ENCODE assay signal across 9 cellular contexts in genomic region chr11:12963789-12964536, GRCh38. TPM values are rescaled to one million over a fixed set of nuclear protein-coding genes. Genes with fewer than 3 reads are reported as not detected.
DNase-seq lines count a peak whose midpoint lies in the region; ATAC-seq and TF ChIP-seq lines count a peak whose summit lies in the region.
"Had no signal": no experiment of that assay in that cellular context is flagged by ENCODE, and none has a peak within 500 bp of the region (broad histone marks: within the 10 kb centered on the region; RNA-seq: fewer than 3 reads in every experiment).

No MANE protein-coding gene starts in this region.

- no peaks in the 10 kb centered on the region for H3K36me3 ChIP-seq in CD8-positive, alpha-beta memory T cell (ENCODE audit: insufficient read depth, low read length)
- H3K36me3 ChIP-seq in PC-9 (ENCODE audit: low read depth) (no peaks in the 10 kb centered on the region), osteoblast (ENCODE audit: insufficient read depth, low read length) (no peaks in the 10 kb centered on the region), transverse colon (no peaks in the 10 kb centered on the region)

- in situ Hi-C loops in transverse colon (cut with MboI; ENCODE audit: low pct_ligation_motif_present in 1 of 4, low pct_unique_long_range_greater_than_20kb in 1 of 4, low sequenced_read_pairs in 3 of 4), result loop anchor here (10.0 to 25.0 kb wide), 3 partner anchors 221 to 381 kb away; no protein-coding TSS in a partner anchor

- no TSS peak for BruUV-seq in PC-9 (replicated peaks; lab: Mats Ljungman, UMichigan)

- no peaks in the 10 kb centered on the region for H3K9me3 ChIP-seq in CD8-positive, alpha-beta memory T cell (ENCODE audit: low read length)
- H3K9me3 ChIP-seq in PC-9 (ENCODE audit: insufficient read depth, low read depth) (no peaks in the 10 kb centered on the region), osteoblast (ENCODE audit: low read depth, low read length) (no peaks in the 10 kb centered on the region), transverse colon (no peaks in the 10 kb centered on the region)

- ATAC-seq in GM19395 (IDR thresholded peaks at IDR 0.05; ENCODE audit: unreplicated experiment), result peak; percentile 89

- no peak overlapping the region for H2AFZ ChIP-seq in PC-9
- H2AFZ ChIP-seq in osteoblast (ENCODE audit: low read length), result peak overlapping the region; percentile 19

- no peaks in the 10 kb centered on the region for H3K4me1 Mint-ChIP-seq in CD8-positive, alpha-beta memory T cell

- TF ChIP-seq POLR2A in transverse colon (IDR thresholded peaks at IDR 0.05), result no peak

- H3K36me3 Mint-ChIP-seq in CD8-positive, alpha-beta memory T cell, result no peaks in the 10 kb centered on the region
- H3K36me3 Mint-ChIP-seq: activated naive CD8-positive, alpha-beta T cell had no signal

- H3K79me2 ChIP-seq in PC-9 (ENCODE audit: low read depth), result no peaks in the 10 kb centered on the region
- H3K79me2 ChIP-seq in osteoblast (ENCODE audit: insufficient read depth, low read length), result no peaks in the 10 kb centered on the region

- intact Hi-C loops in PC-9 (cut with micrococcal nuclease; ENCODE audit: unreplicated experiment) (loop anchor here (1.0 to 10.0 kb wide), 3 partner anchors 189 to 381 kb away; no protein-coding TSS in a partner anchor), transverse colon (cut with DNase I; ENCODE audit: low total_unique reads) (loop anchor here (5.0 kb wide), 1 partner anchor 378 kb away; no protein-coding TSS in a partner anchor)

- H3K4me2 ChIP-seq in PC-9 (no peak overlapping the region), osteoblast (ENCODE audit: insufficient read depth, low read length) (peak overlapping the region; percentile 47)

- no peak overlapping the region for H3K4me3 Mint-ChIP-seq in CD8-positive, alpha-beta memory T cell
- H3K4me3 Mint-ChIP-seq: activated naive CD8-positive, alpha-beta T cell had no signal

- TF ChIP-seq EP300 in transverse colon (IDR thresholded peaks at IDR 0.05; ENCODE audit: low read depth), result no peak

- no peaks in the 10 kb centered on the region for H3K27me3 ChIP-seq in CD8-positive, alpha-beta memory T cell (ENCODE audit: insufficient read depth, low read length, poor library complexity, severe bottlenecking)
- no peaks in the 10 kb centered on the region for H3K27me3 ChIP-seq in PC-9 (ENCODE audit: insufficient read depth, low read depth)
- no peaks in the 10 kb centered on the region for H3K27me3 ChIP-seq in osteoblast (ENCODE audit: insufficient read depth, low read length)
- H3K27me3 ChIP-seq in transverse colon, result no peaks in the 10 kb centered on the region

- no peaks in the 10 kb centered on the region for H3K9me2 ChIP-seq in PC-9 (ENCODE audit: insufficient read depth)

- CTCF ChIA-PET in CD8-positive, alpha-beta memory T cell (lab: Charles Lee), result interaction anchor here (0.7 to 1.7 kb wide), 10 partner anchors 9 to 422 kb away, joined by 3 to 12 read pairs (median 4); no protein-coding TSS in a partner anchor
- CTCF ChIA-PET in PC-9 (lab: Charles Lee), result interaction anchor here (0.5 to 1.2 kb wide), 11 partner anchors 146 to 675 kb away, joined by 3 to 7 read pairs (median 4); no protein-coding TSS in a partner anchor

- H3K27ac Mint-ChIP-seq in CD8-positive, alpha-beta memory T cell, result peak overlapping the region in 1 of 8 donors; percentile 78
- H3K27ac Mint-ChIP-seq: activated naive CD8-positive, alpha-beta T cell had no signal

- 0 out of 2 replicates have a peak, but pooled peaks cover 6% of the 10 kb centered on the region for H3F3A ChIP-seq in PC-9 (ENCODE audit: insufficient read depth, low read depth)

- DNase-seq in CD8-positive, alpha-beta memory T cell, result peak; percentile 17 to 65 (median 31)
- peak; percentile 33 for DNase-seq in HS-27A (ENCODE audit: low read depth)
- DNase-seq in PC-9, result peak in 1 of 2 experiments; percentile 55
- DNase-seq in activated T-helper 1 cell treated with anti-CD3 and anti-CD28 coated beads, Interleukin-2, amount 50 U/mL, for 16 hours (ENCODE audit: low read depth in 1 of 2, low spot score in 1 of 2), result peak; percentile 17 to 21
- DNase-seq in foreskin fibroblast, result peak; percentile 32 to 78
- DNase-seq in osteoblast (ENCODE audit: insufficient read length, low spot score, missing footprints), result peak; percentile 93
- DNase-seq in transverse colon, result peak; percentile 72

- H3K27ac ChIP-seq in CD8-positive, alpha-beta memory T cell (ENCODE audit: low read depth, low read length), result no peak overlapping the region
- H3K27ac ChIP-seq in PC-9 (no peak overlapping the region), osteoblast (ENCODE audit: low read depth, low read length) (no peak overlapping the region), transverse colon (no peak overlapping the region)

- TF ChIP-seq CTCF in PC-9 (conservative IDR thresholded peaks at IDR 0.05) (peak; percentile 87), foreskin fibroblast (IDR thresholded peaks at IDR 0.05; ENCODE audit: low read depth, low read length) (peak; percentile 88), osteoblast (IDR thresholded peaks at IDR 0.05; ENCODE audit: extremely low read depth, low read depth, low read length) (peak; percentile 90), transverse colon (IDR thresholded peaks at IDR 0.05) (peak; percentile 83 to 89 (median 86))

- no peak overlapping the region for H3K4me3 ChIP-seq in CD8-positive, alpha-beta memory T cell (ENCODE audit: low read length)
- H3K4me3 ChIP-seq in PC-9 (no peak overlapping the region), foreskin fibroblast (ENCODE audit: low read depth in 1 of 2, low read length in 2 of 2) (no peak overlapping the region), osteoblast (ENCODE audit: insufficient read depth, low read length) (no peak overlapping the region), transverse colon (no peak overlapping the region)

- H4K20me1 ChIP-seq in PC-9 (ENCODE audit: insufficient read depth) (no peaks in the 10 kb centered on the region), osteoblast (ENCODE audit: insufficient read depth, low read length) (no peaks in the 10 kb centered on the region)

- H3K27me3 Mint-ChIP-seq in CD8-positive, alpha-beta memory T cell, result peaks cover 7 to 37% of the 10 kb centered on the region in 2 donors

- H3K9me3 Mint-ChIP-seq in CD8-positive, alpha-beta memory T cell, result no peaks in the 10 kb centered on the region

- POLR2A ChIA-PET in CD8-positive, alpha-beta memory T cell (lab: Charles Lee), result no interaction called here
- POLR2A ChIA-PET in PC-9 (lab: Charles Lee; ENCODE audit: unreplicated experiment), result interaction anchor here (0.6 kb wide), 1 partner anchor 603 kb away, joined by 4 read pairs; no protein-coding TSS in a partner anchor

- WGBS in transverse colon (ENCODE audit: low coverage in 1 of 2), 2 donors, result 13 to 47% methylated on average over 3 to 13 of the region's 13 CpGs

- H3K4me1 ChIP-seq in CD8-positive, alpha-beta memory T cell (ENCODE audit: insufficient read depth, low read length), result no peaks in the 10 kb centered on the region
- H3K4me1 ChIP-seq in PC-9 (replicated peaks; ENCODE audit: insufficient read depth), result no peaks in the 10 kb centered on the region
- no peaks in the 10 kb centered on the region for H3K4me1 ChIP-seq in osteoblast (ENCODE audit: insufficient read depth, low read length)
- no peaks in the 10 kb centered on the region for H3K4me1 ChIP-seq in transverse colon

RNA-seq across cellular contexts. Expression of gene RASSF10, which starts 45.2 kb away (rescaled TPM):
- total RNA-seq in CD8-positive, alpha-beta memory T cell, result not detected
- not detected for polyA plus RNA-seq in CD8-positive, alpha-beta memory T cell
- total RNA-seq in PC-9 (2021) (0.35 and 0.55 TPM in 2 replicates), osteoblast (0.72 and 1.2 TPM in 2 replicates), transverse colon (under 1 TPM in 1 of 4 donors, not detected in 3; 0.48 TPM)
